ENCODE assay signal across 10 cellular contexts in the genomic region with DNA sequence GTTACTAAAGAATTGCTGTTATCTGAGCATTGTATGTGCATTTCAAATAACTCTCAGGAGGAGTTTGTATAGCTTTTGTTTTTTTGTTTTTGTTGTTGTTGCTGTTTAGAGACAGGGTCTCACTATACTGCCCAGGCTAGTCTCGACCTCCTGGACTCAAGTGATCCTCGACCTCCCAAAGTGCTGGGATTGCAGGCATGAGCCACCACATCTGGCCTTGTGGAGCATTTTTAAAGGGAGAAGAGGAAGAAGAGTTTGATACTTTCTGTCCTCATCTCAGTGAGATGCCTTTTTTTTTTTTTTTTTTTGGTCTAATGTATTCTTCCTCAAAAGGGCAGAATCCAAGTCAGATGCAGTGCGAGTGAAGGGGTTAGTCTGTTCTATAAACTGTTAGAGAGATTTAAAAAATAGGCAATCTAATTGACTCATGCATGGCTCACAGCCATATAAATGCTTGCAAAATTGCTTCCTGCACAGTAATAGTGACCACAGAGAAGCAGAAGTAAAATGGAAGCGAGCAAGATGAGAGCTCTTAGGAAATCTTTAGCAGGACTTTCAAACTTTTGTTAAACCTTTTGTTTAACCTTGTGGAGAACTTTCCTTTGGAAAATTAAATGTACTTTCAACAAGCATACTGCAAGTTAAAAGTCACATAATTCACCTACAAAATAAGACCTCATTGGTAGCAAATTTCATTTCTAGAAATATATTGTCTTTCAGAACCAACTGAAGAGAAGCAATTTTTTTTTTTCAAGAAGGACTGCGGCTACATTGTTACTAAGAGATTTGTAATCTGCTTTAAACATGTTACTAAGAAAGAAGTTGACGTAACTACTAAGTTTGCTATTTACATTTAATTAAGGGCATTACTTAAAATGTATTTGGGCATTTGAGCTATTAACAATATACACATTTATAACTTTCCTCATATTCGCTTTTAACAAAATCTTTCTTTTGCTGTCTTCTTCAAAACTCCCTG. TPM values are rescaled to one million over a fixed set of nuclear protein-coding genes. Genes with fewer than 3 reads are reported as not detected.
DNase-seq lines count a peak whose midpoint lies in the region; TF ChIP-seq lines count a peak whose summit lies in the region.
"Had no signal": no experiment of that assay in that cellular context is flagged by ENCODE, and none has a peak within 500 bp of the region (broad histone marks: within the 10 kb centered on the region; RNA-seq: fewer than 3 reads in every experiment).

No MANE protein-coding gene starts in this region.

- H3K4me1 ChIP-seq in mucosa of rectum (ENCODE audit: control insufficient read depth in 2 of 2, insufficient read depth in 2 of 2, low read length in 2 of 2) (no peaks in the 10 kb centered on the region), H9 (ENCODE audit: insufficient read depth, low read length) (no peaks in the 10 kb centered on the region)

- H3K9me3 Mint-ChIP-seq in dendritic cell treated with granulocyte-macrophage colony-stimulating factor and Interleukin-4, amounts not matched to agents 40 ng/mL and 50 ng/mL, for 4 days = no peaks in the 10 kb centered on the region
- H3K9me3 Mint-ChIP-seq in H9 = no peaks in the 10 kb centered on the region

- CTCF ChIA-PET in BJ (lab: Yijun Ruan, JAX) = interaction anchor here (1.0 to 2.6 kb wide), 2 partner anchors 16 to 74 kb away, joined by 3 to 11 read pairs; no protein-coding TSS in a partner anchor

- peak overlapping the region; percentile 5 to 11 for H3K27ac ChIP-seq in mucosa of rectum (ENCODE audit: low read depth in 2 of 2, low read length in 2 of 2)
- no peak overlapping the region for H3K27ac ChIP-seq in H9 (ENCODE audit: insufficient read length, low read depth, low read length)

- H3K9ac ChIP-seq in mucosa of rectum (ENCODE audit: low read depth in 1 of 2, low read length in 2 of 2) = no peak overlapping the region
- H3K9ac ChIP-seq in H9 (ENCODE audit: extremely low read depth, insufficient read length, low read length) = no peak overlapping the region

- H3K4me3 ChIP-seq in BJ (ENCODE audit: low read depth, low read length) = no peak overlapping the region
- no peak overlapping the region for H3K4me3 ChIP-seq in mucosa of rectum (ENCODE audit: low read length in 2 of 2)
- H3K4me3 ChIP-seq in H7 (ENCODE audit: insufficient read depth, low read depth, low read length) = no peak overlapping the region

- H3K27ac Mint-ChIP-seq in dendritic cell treated with granulocyte-macrophage colony-stimulating factor and Interleukin-4, amounts not matched to agents 40 ng/mL and 50 ng/mL, for 4 days = peak overlapping the region; percentile 91
- no peak overlapping the region for H3K27ac Mint-ChIP-seq in H9

- no peak overlapping the region for H4K91ac ChIP-seq in H9 (ENCODE audit: insufficient read length, low read depth, low read length)

- peak; percentile 79 for DNase-seq in BJ (ENCODE audit: low read depth)
- DNase-seq in NOMO-1 treated with DMSO at 0.1 percent for 48 hours (lab: John Stamatoyannopoulos, UW; ENCODE audit: unreplicated experiment) = peak; percentile 99
- no peak for DNase-seq in stimulated activated CD4-positive, alpha-beta T cell treated with anti-CD3 and anti-CD28 coated beads, Interleukin-4, amount 100 ng/mL, for 1 hour
- DNase-seq in H9 = no peak
- DNase-seq in stimulated activated CD8-positive, alpha-beta memory T cell treated with anti-CD3 and anti-CD28 coated beads, Interleukin-4, amount 100 ng/mL, for 48 hours = no peak
- no peak for DNase-seq in H7
- DNase-seq: activated gamma-delta T cell treated with Interleukin-2 at 50 U/mL for 16 hours, mesendoderm had no signal

- H3K4me3 Mint-ChIP-seq in dendritic cell treated with granulocyte-macrophage colony-stimulating factor and Interleukin-4, amounts not matched to agents 40 ng/mL and 50 ng/mL, for 4 days = peak overlapping the region; percentile 48
- H3K4me3 Mint-ChIP-seq in H9 = no peak overlapping the region

- intact Hi-C loops in dendritic cell treated with granulocyte-macrophage colony-stimulating factor and Interleukin-4, amounts not matched to agents 40 ng/mL and 50 ng/mL, for 4 days (cut with micrococcal nuclease) = loop anchor here (2.0 to 5.0 kb wide), 2 partner anchors 15 to 47 kb away; no protein-coding TSS in a partner anchor

- no peak overlapping the region for H4K5ac ChIP-seq in H9 (ENCODE audit: insufficient read length, low read depth, low read length)

- no peak overlapping the region for H3K4me2 ChIP-seq in H9 (ENCODE audit: insufficient read depth, insufficient read length, low read length)

- no peak overlapping the region for H3T11ph ChIP-seq in H9 (ENCODE audit: low read length)

- no peak overlapping the region for H2BK5ac ChIP-seq in H9 (ENCODE audit: insufficient read length, low read length)

- H2BK120ac ChIP-seq in H9 (ENCODE audit: low read depth, low read length, poor library complexity, severe bottlenecking) = no peak overlapping the region

- H2BK12ac ChIP-seq in H9 (ENCODE audit: insufficient read length, low read depth, low read length) = no peak overlapping the region

- H4K20me1 ChIP-seq in H9 (ENCODE audit: control insufficient read depth, insufficient read depth, insufficient read length) = no peaks in the 10 kb centered on the region

- no peak overlapping the region for H2BK15ac ChIP-seq in H9 (ENCODE audit: low read depth, low read length)

- no peak overlapping the region for H2AFZ ChIP-seq in H9 (ENCODE audit: low read length)

- TF ChIP-seq CTCF in BJ (IDR thresholded peaks at IDR 0.05; ENCODE audit: insufficient read depth, low read depth, low read length) = no peak
- no peak for TF ChIP-seq CTCF in H9 (conservative IDR thresholded peaks at IDR 0.05)

- no peak overlapping the region for H4K8ac ChIP-seq in H9 (replicated peaks; ENCODE audit: insufficient read length, low read depth, low read length)

- H3K27me3 Mint-ChIP-seq in dendritic cell treated with granulocyte-macrophage colony-stimulating factor and Interleukin-4, amounts not matched to agents 40 ng/mL and 50 ng/mL, for 4 days = no peaks in the 10 kb centered on the region
- no peaks in the 10 kb centered on the region for H3K27me3 Mint-ChIP-seq in H9 (ENCODE audit: low read depth)

- H3K9me3 ChIP-seq in mucosa of rectum (ENCODE audit: control insufficient read depth in 2 of 2, low read length in 2 of 2) (no peaks in the 10 kb centered on the region), H9 (ENCODE audit: control insufficient read depth, low read depth, low read length) (no peaks in the 10 kb centered on the region)

- no CpG with 5 or more reads among the region's 7 CpGs for WGBS in H9 (ENCODE audit: extremely low coverage, insufficient read length, low lambda C conversion rate)

- H3K36me3 ChIP-seq in BJ (ENCODE audit: control insufficient read depth, insufficient read depth, low read length) = no peaks in the 10 kb centered on the region
- H3K36me3 ChIP-seq in mucosa of rectum (ENCODE audit: control insufficient read depth in 2 of 2, insufficient read depth in 2 of 2, low read length in 2 of 2) = no peaks in the 10 kb centered on the region
- H3K36me3 ChIP-seq in H7 (replicated peaks; ENCODE audit: control insufficient read depth, insufficient read depth, low read length) = no peaks in the 10 kb centered on the region

- H3K23ac ChIP-seq in H9 (ENCODE audit: insufficient read length, low read depth, low read length) = no peak overlapping the region

- no peak overlapping the region for H2AK5ac ChIP-seq in H9 (ENCODE audit: insufficient read length, low read length)

- H3K79me2 ChIP-seq in H9 (ENCODE audit: insufficient read depth, low read length) = no peaks in the 10 kb centered on the region

- H3K18ac ChIP-seq in H9 (ENCODE audit: insufficient read length, low read depth, low read length) = no peak overlapping the region

- H3K14ac ChIP-seq in H9 (ENCODE audit: insufficient read depth, low read length) = no peak overlapping the region

- H3K36me3 Mint-ChIP-seq in dendritic cell treated with granulocyte-macrophage colony-stimulating factor and Interleukin-4, amounts not matched to agents 40 ng/mL and 50 ng/mL, for 4 days (ENCODE audit: low read depth) = no peaks in the 10 kb centered on the region
- H3K36me3 Mint-ChIP-seq in H9 (ENCODE audit: insufficient read depth in 1 of 3, low read depth in 3 of 3) = no peaks in the 10 kb centered on the region

- no peaks in the 10 kb centered on the region for H3K79me1 ChIP-seq in H9 (ENCODE audit: insufficient read depth, low read depth, low read length, poor library complexity, severe bottlenecking)

- POLR2A ChIA-PET in BJ (lab: Charles Lee) = interaction anchor here (0.7 kb wide), 1 partner anchor 1156 kb away, joined by 3 read pairs; no protein-coding TSS in a partner anchor

- no peak overlapping the region for H3K4ac ChIP-seq in H9 (ENCODE audit: low read depth, low read length)

- no peak overlapping the region for H2BK20ac ChIP-seq in H9 (ENCODE audit: low read depth, low read length, poor library complexity, severe bottlenecking)

- H3K4me1 Mint-ChIP-seq in dendritic cell treated with granulocyte-macrophage colony-stimulating factor and Interleukin-4, amounts not matched to agents 40 ng/mL and 50 ng/mL, for 4 days (ENCODE audit: low read depth) = peaks cover 29% of the 10 kb centered on the region
- peaks cover 8 to 9% of the 10 kb centered on the region in 2 experiments for H3K4me1 Mint-ChIP-seq in H9

- H3K27me3 ChIP-seq in BJ (ENCODE audit: control insufficient read depth, insufficient read depth, low read length) (no peaks in the 10 kb centered on the region), mucosa of rectum (ENCODE audit: control insufficient read depth in 2 of 2, insufficient read depth in 2 of 2, low read length in 2 of 2) (no peaks in the 10 kb centered on the region), H9 (ENCODE audit: insufficient read depth, low read length) (no peaks in the 10 kb centered on the region), H7 (ENCODE audit: control insufficient read depth, insufficient read depth, low read length) (no peaks in the 10 kb centered on the region)

- H3K23me2 ChIP-seq in H9 (ENCODE audit: insufficient read length, low read depth, low read length, poor library complexity, severe bottlenecking) = no peaks in the 10 kb centered on the region

- H3K56ac ChIP-seq in H9 (ENCODE audit: insufficient read length, low read depth, low read length) = no peak overlapping the region

RNA-seq across cellular contexts. Expression of gene ROCK1, which starts 52.3 kb away (rescaled TPM):
- 11.8 and 27.6 TPM in 2 replicates for polyA plus RNA-seq in BJ (2011; rRNA removed)
- 17.0 and 21.3 TPM in 2 replicates for polyA minus RNA-seq in BJ (2011; rRNA and poly(A)+ RNA removed)
- total RNA-seq in H9 (2021) = 37.6 and 38.2 TPM in 2 replicates
- total RNA-seq in H7 (2014; rRNA removed; shearing (Covaris generic)) = 20.0 and 21.7 TPM in 2 replicates

Comparison
In these comparisons a context has a peak if more than half of its experiments do, and no peak if none do; other contexts are left out.
1. DNase-seq: peak in BJ (single experiment) and NOMO-1 treated with DMSO at 0.1 percent for 48 hours (single experiment); none in stimulated activated CD4-positive, alpha-beta T cell treated with anti-CD3 and anti-CD28 coated beads, Interleukin-4, amount 100 ng/mL, for 1 hour (single experiment), H9 (single experiment), stimulated activated CD8-positive, alpha-beta memory T cell treated with anti-CD3 and anti-CD28 coated beads, Interleukin-4, amount 100 ng/mL, for 48 hours (single experiment) and H7 (single experiment).